In the genomic region with DNA sequence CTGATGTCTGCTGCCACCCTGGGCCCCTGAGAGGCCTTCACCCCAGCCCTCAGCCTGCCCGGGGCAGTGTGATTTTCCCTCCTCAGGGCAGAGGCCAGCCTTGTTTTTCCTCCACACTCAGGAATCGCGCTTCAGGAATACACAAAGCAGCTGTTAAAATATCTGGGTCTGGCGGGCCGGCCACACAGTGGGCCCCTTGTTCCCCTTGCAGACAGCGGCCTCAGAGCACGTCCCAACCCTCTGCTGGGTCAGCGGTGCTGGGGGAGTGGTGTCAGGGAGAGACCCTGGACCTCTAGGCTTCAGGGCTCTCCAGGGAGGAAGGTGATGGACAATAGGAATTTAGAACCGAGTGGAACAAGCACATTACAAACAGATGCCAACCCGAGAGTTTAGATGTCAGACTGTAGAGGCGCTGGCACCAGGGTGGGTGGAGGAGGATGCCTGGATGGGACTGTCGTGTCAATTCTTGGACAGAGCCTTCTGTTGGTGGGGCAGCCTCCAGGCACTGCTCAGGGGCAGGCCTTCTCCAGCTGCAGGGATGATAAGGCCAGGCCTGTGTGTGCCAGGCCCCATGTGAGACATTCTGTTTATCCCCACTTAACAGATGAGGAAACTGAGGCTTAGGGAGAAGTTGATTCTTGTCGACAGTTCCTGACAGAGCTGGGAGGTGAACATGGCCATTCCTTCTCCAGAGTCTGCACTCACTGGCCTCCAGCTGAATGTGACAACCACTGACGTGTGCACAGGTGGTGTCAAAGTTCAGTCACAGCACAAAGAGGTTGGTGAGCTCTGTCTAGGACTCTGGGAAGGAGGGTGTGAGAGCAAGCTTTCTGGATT, we compare ENCODE assay signal across 26 cellular contexts. TPM values are rescaled to one million over a fixed set of nuclear protein-coding genes. Genes with fewer than 3 reads are reported as not detected.
DNase-seq lines count a peak whose midpoint lies in the region; ATAC-seq, FAIRE-seq and TF ChIP-seq lines count a peak whose summit lies in the region.
"Had no signal": no experiment of that assay in that cellular context is flagged by ENCODE, and none has a peak within 500 bp of the region (broad histone marks: within the 10 kb centered on the region; RNA-seq: fewer than 3 reads in every experiment).

No MANE protein-coding gene starts in this region.

- no peak overlapping the region for H3K4me3 ChIP-seq in HEK293 (ENCODE audit: low read depth, low read length)
- H3K4me3 ChIP-seq in HepG2 (replicated peaks in 1 of 3; ENCODE audit: insufficient read depth in 1 of 3, low read depth in 2 of 3, low read length in 3 of 3) = no peak overlapping the region; a peak in 1 of 6 replicates
- H3K4me3 ChIP-seq: GM12878, heart left ventricle, spleen had no signal

- no peaks in the 10 kb centered on the region for H3K9me3 Mint-ChIP-seq in osteocyte (ENCODE audit: unreplicated experiment)
- H3K9me3 Mint-ChIP-seq: immature natural killer cell; stimulated activated memory B cell treated with anti-CD40 and anti-IgM and Interleukin-4, amounts not matched to agents 10 μg/mL and 1 μg/mL and 100 μg/mL, for 72 hours had no signal

- no peaks in the 10 kb centered on the region for H3K27me3 Mint-ChIP-seq in osteocyte (ENCODE audit: unreplicated experiment)
- H3K27me3 Mint-ChIP-seq in T-helper 17 cell = peaks cover 26% of the 10 kb centered on the region
- H3K27me3 Mint-ChIP-seq: stimulated activated memory B cell treated with anti-CD40 and anti-IgM and Interleukin-4, amounts not matched to agents 10 μg/mL and 1 μg/mL and 100 μg/mL, for 72 hours had no signal

- H3K4me3 Mint-ChIP-seq in osteocyte (ENCODE audit: unreplicated experiment) (no peak overlapping the region), T-helper 17 cell (no peak overlapping the region)
- H3K4me3 Mint-ChIP-seq: activated CD8-positive, alpha-beta T cell treated with anti-CD3 and anti-CD28 coated beads, Interleukin-2, amount 10 ng/mL, durations not matched to agents 7 days and 5 days; immature natural killer cell; stimulated activated memory B cell treated with anti-CD40 and anti-IgM and Interleukin-4, amounts not matched to agents 10 μg/mL and 1 μg/mL and 100 μg/mL, for 72 hours had no signal

- FAIRE-seq in HepG2 (lab: Jason Lieb, UNC) = peak; percentile 88
- FAIRE-seq: GM12878 had no signal

- peaks cover 40% of the 10 kb centered on the region for H3K4me1 Mint-ChIP-seq in osteocyte (ENCODE audit: unreplicated experiment)
- H3K4me1 Mint-ChIP-seq in T-helper 17 cell = peaks cover 5% of the 10 kb centered on the region

- no peaks in the 10 kb centered on the region; the same call in 1 of the 2 replicates for H4K20me1 ChIP-seq in HepG2 (ENCODE audit: insufficient read depth, low read length)

- peak overlapping the region; percentile 13 for H3K4me2 ChIP-seq in HepG2 (ENCODE audit: low read depth, low read length)
- H3K4me2 ChIP-seq: KMS-11 had no signal

- CTCF ChIA-PET in HEK293 (lab: Yijun Ruan, JAX) (interaction anchor here (0.7 kb wide), 1 partner anchor 89 kb away, joined by 3 read pairs; no protein-coding TSS in a partner anchor), HepG2 (lab: Yijun Ruan, JAX; ENCODE audit: low intra/inter-chr PET ratio, low total read pairs) (no interaction called here)

- H3K79me2 ChIP-seq in HepG2 (ENCODE audit: insufficient read depth, low read length) = no peaks in the 10 kb centered on the region

- ATAC-seq in HepG2 (peak; percentile 87), T-helper 17 cell (no peak)
- ATAC-seq: activated CD8-positive, alpha-beta T cell treated with anti-CD3 and anti-CD28 coated beads, Interleukin-2, amount 10 ng/mL, durations not matched to agents 7 days and 5 days; GM12878; stimulated activated memory B cell treated with anti-CD40 and anti-IgM and Interleukin-4, amounts not matched to agents 10 μg/mL and 1 μg/mL and 100 μg/mL, for 72 hours had no signal

- peak overlapping the region; percentile 5; the same call in 1 of the 2 replicates for H3K27ac ChIP-seq in HEK293 (ENCODE audit: extremely low read depth, low read depth, low read length)
- H3K27ac ChIP-seq in HepG2 (ENCODE audit: extremely low read length, insufficient read depth, low read length) = no peak overlapping the region
- H3K27ac ChIP-seq: KMS-11, spleen had no signal

- H3K36me3 Mint-ChIP-seq in osteocyte (ENCODE audit: unreplicated experiment) = no peaks in the 10 kb centered on the region
- no peaks in the 10 kb centered on the region for H3K36me3 Mint-ChIP-seq in T-helper 17 cell (ENCODE audit: low read depth)
- H3K36me3 Mint-ChIP-seq: immature natural killer cell; stimulated activated memory B cell treated with anti-CD40 and anti-IgM and Interleukin-4, amounts not matched to agents 10 μg/mL and 1 μg/mL and 100 μg/mL, for 72 hours had no signal

- TF ChIP-seq POLR2A in HepG2 (IDR thresholded peaks at IDR 0.05; ENCODE audit: insufficient read depth in 1 of 2, low read depth in 2 of 2, low read length in 2 of 2) = no peak

- H2AFZ ChIP-seq in HepG2 (ENCODE audit: low read length) = no peak overlapping the region

- H3K4me1 ChIP-seq in HEK293 (ENCODE audit: control insufficient read depth, insufficient read depth, low read length) = peaks cover 18% of the 10 kb centered on the region
- H3K4me1 ChIP-seq in HepG2 (ENCODE audit: insufficient read depth, low read length) = peaks cover 22% of the 10 kb centered on the region

- 3% methylated on average over 14 of the region's 14 CpGs for WGBS in HepG2 (ENCODE audit: low lambda C conversion rate)

- no peak for TF ChIP-seq RAD21 in HepG2 (CRISPR knock-in tag; IDR thresholded peaks at IDR 0.05)

- H3K27ac Mint-ChIP-seq in osteocyte (ENCODE audit: unreplicated experiment) (peak overlapping the region; percentile 67), T-helper 17 cell (no peak overlapping the region)
- H3K27ac Mint-ChIP-seq: activated CD8-positive, alpha-beta T cell treated with anti-CD3 and anti-CD28 coated beads, Interleukin-2, amount 10 ng/mL, durations not matched to agents 7 days and 5 days; immature natural killer cell; stimulated activated memory B cell treated with anti-CD40 and anti-IgM and Interleukin-4, amounts not matched to agents 10 μg/mL and 1 μg/mL and 100 μg/mL, for 72 hours had no signal

- peaks cover 5 to 83% of the 10 kb centered on the region in 2 experiments; a peak in 4 of 5 replicates for H3K27me3 ChIP-seq in HepG2 (ENCODE audit: control insufficient read depth in 1 of 2, insufficient read depth in 2 of 2, low read length in 2 of 2)
- H3K27me3 ChIP-seq: heart left ventricle had no signal

- H3K36me3 ChIP-seq in HEK293 (ENCODE audit: control insufficient read depth in 2 of 2, insufficient read depth in 1 of 2, low read length in 2 of 2) (no peaks in the 10 kb centered on the region; a peak in 1 of 3 replicates), HepG2 (replicated peaks in 1 of 2; ENCODE audit: control insufficient read depth in 1 of 2, insufficient read depth in 2 of 2, low read length in 2 of 2) (no peaks in the 10 kb centered on the region)
- H3K36me3 ChIP-seq: heart left ventricle, spleen had no signal

- TF ChIP-seq EP300 in HepG2 (IDR thresholded peaks at IDR 0.05; ENCODE audit: low read depth in 2 of 2, low read length in 2 of 2) = no peak
- TF ChIP-seq EP300 in HepG2 (CRISPR knock-in tag; IDR thresholded peaks at IDR 0.05; ENCODE audit: borderline replicate concordance) = no peak

- no peak overlapping the region for H3K9ac ChIP-seq in HepG2 (ENCODE audit: insufficient read depth, low read depth, low read length)
- H3K9ac ChIP-seq: KMS-11 had no signal

- in situ Hi-C loops in SK-MEL-5 (cut with HindIII; ENCODE audit: low pct_unique_long_range_greater_than_20kb, low sequenced_read_pairs) = no loop called here
- in situ Hi-C loops in HepG2 (cut with HindIII; ENCODE audit: extremely low pct_ligation_motif_present, low pct_unique_long_range_greater_than_20kb) = no loop called here

- intact Hi-C loops in HepG2 (cut with micrococcal nuclease; ENCODE audit: unreplicated experiment) = no loop called here

- DNase-seq in SK-MEL-5 (ENCODE audit: low read depth, low spot score) (peak; percentile 14), HepG2 (ENCODE audit: low spot score) (peak; percentile 15), osteocyte (ENCODE audit: extremely low spot score, unreplicated experiment) (no peak), T-helper 17 cell (no peak), kidney glomerular epithelial cell (lab: John Stamatoyannopoulos, UW) (no peak), NCI-H2227 (lab: John Stamatoyannopoulos, UW; ENCODE audit: unreplicated experiment) (no peak)
- DNase-seq: activated CD4-positive, alpha-beta T cell treated with anti-CD3 and anti-CD28 coated beads for 1 hour; activated CD8-positive, alpha-beta T cell treated with anti-CD3 and anti-CD28 coated beads, Interleukin-2, amount 10 ng/mL, durations not matched to agents 7 days and 5 days; C1 segment of cervical spinal cord; Calu3; effector CD8-positive, alpha-beta T cell; foreskin fibroblast; HCEC 1CT; immature natural killer cell; NCI-H1436 treated with DMSO at 0.1 percent for 48 hours; NCI-H446 treated with DMSO at 0.1 percent for 48 hours; SHP77; spleen; stimulated activated CD4-positive, alpha-beta T cell treated with anti-CD3 and anti-CD28 coated beads, Interleukin-2, amount 100 ng/mL, for 48 hours; SW 1271 had no signal

- H3K9me3 ChIP-seq in HEK293 (ENCODE audit: control insufficient read depth, insufficient read depth, low read depth, low read length) = no peaks in the 10 kb centered on the region
- H3K9me3 ChIP-seq in HepG2 (ENCODE audit: low read length) = no peaks in the 10 kb centered on the region
- no peaks in the 10 kb centered on the region for H3K9me3 ChIP-seq in T-helper 17 cell (ENCODE audit: control insufficient read depth, low read length, poor library complexity, severe bottlenecking)
- H3K9me3 ChIP-seq: heart left ventricle, spleen had no signal

- no TSS peak for BruUV-seq in HepG2 (replicated peaks; lab: Mats Ljungman, UMichigan)

- POLR2A ChIA-PET in HEK293 (lab: Yijun Ruan, JAX) = interaction anchor here (1.0 kb wide), 1 partner anchor 52 kb away, joined by 3 read pairs; the partner anchor contains the start of gene GLI2
- POLR2A ChIA-PET in HepG2 (lab: Yijun Ruan, JAX) = no interaction called here

- no peak for TF ChIP-seq CTCF in HEK293 (tag by site-specific recombination; IDR thresholded peaks at IDR 0.05)
- TF ChIP-seq CTCF in HepG2 (CRISPR knock-in tag; IDR thresholded peaks at IDR 0.05) = no peak
- no peak for TF ChIP-seq CTCF in osteocyte (IDR thresholded peaks at IDR 0.05)

RNA-seq across cellular contexts. Expression of gene GLI2, which starts 52.1 kb away (rescaled TPM):
- total RNA-seq in SK-MEL-5 (2014; rRNA removed; shearing (Covaris generic)) = 0.16 and 0.24 TPM in 2 replicates
- polyA plus RNA-seq in SK-MEL-5 (2015; cell fraction: cytosol; rRNA removed) = 0.02 and 0.46 TPM in 2 replicates
- 0.14 and 0.20 TPM in 2 replicates for polyA plus RNA-seq in SK-MEL-5 (2015; cell fraction: nucleus; rRNA removed)
- total RNA-seq in HepG2 (2016; rRNA removed; fragmentation: Illumina TruSeq; extraction: Trizol) = not detected in 2 replicates
- not detected in 2 replicates for total RNA-seq in HepG2 (2016; cell fraction: cytosol; rRNA removed; fragmentation: Illumina TruSeq; extraction: Trizol; ENCODE audit: low read depth)
- not detected in 2 replicates for total RNA-seq in HepG2 (2016; cell fraction: insoluble cytoplasmic fraction; rRNA removed; fragmentation: Illumina TruSeq; extraction: Trizol)
- total RNA-seq in HepG2 (2016; cell fraction: membrane; rRNA removed; fragmentation: Illumina TruSeq; extraction: Trizol) = not detected in 2 replicates
- not detected in 2 replicates for total RNA-seq in HepG2 (2016; cell fraction: nucleus; rRNA removed; fragmentation: Illumina TruSeq; extraction: Trizol)
- not detected in 2 replicates for polyA plus RNA-seq in HepG2 (2011; rRNA removed)
- not detected in 2 replicates for polyA plus RNA-seq in HepG2 (2011; cell fraction: cytosol; rRNA removed)
- not detected in 2 replicates for polyA plus RNA-seq in HepG2 (2011; cell fraction: nucleus; rRNA removed)
- not detected in 2 replicates for polyA plus RNA-seq in HepG2 (2012)
- not detected in 2 replicates for polyA plus RNA-seq in HepG2 (2016; cell fraction: cytosol; fragmentation: Illumina TruSeq; extraction: Trizol; ENCODE audit: low read depth)
- not detected in 2 replicates for polyA plus RNA-seq in HepG2 (2016; cell fraction: insoluble cytoplasmic fraction; fragmentation: Illumina TruSeq; extraction: Trizol; ENCODE audit: low read depth)
- not detected in 2 replicates for polyA plus RNA-seq in HepG2 (2016; cell fraction: membrane; fragmentation: Illumina TruSeq; extraction: Trizol; ENCODE audit: low read depth)
- polyA plus RNA-seq in HepG2 (2016; cell fraction: nucleus; fragmentation: Illumina TruSeq; extraction: Trizol; ENCODE audit: insufficient read depth, low read depth) = not detected in 2 replicates
- polyA minus RNA-seq in HepG2 (2011; rRNA and poly(A)+ RNA removed; ENCODE audit: low replicate concordance) = 0.98 TPM in 1 of 2 replicates, not detected in the other
- polyA minus RNA-seq in HepG2 (2011; cell fraction: cytosol; rRNA and poly(A)+ RNA removed) = not detected in 2 replicates
- polyA minus RNA-seq in HepG2 (2011; cell fraction: nucleus; rRNA and poly(A)+ RNA removed) = not detected in 2 replicates
- total RNA-seq in osteocyte = 33.2 and 34.2 TPM in 2 replicates
- total RNA-seq in T-helper 17 cell = not detected
- total RNA-seq: GM12878, pulmonary artery endothelial cell had no signal
- polyA plus RNA-seq: immature natural killer cell had no signal

Comparison
In these comparisons a context has a peak if more than half of its experiments do, and no peak if none do; other contexts are left out.
1. DNase-seq: peak in SK-MEL-5 (single experiment) and HepG2 (single experiment); none in osteocyte (single experiment), T-helper 17 cell (0 of 3), kidney glomerular epithelial cell (single experiment) and NCI-H2227 (single experiment).
2. RNA of gene GLI2, which starts 52.1 kb away (total RNA-seq): 33.2 to 34.2 TPM in osteocyte; 0.16 to 0.24 TPM in SK-MEL-5, not detected in HepG2 and not detected in T-helper 17 cell; every median in the first group is over 10 times any median in the second.
3. Of the 63 proteins assayed by ChIP-seq in both HepG2 and HEK293: peak only in HepG2: ZNF292 and ZNF629; only in HEK293: none; in both: none; in neither: 61.